ENCODE assay signal across 7 cellular contexts in the genomic region with DNA sequence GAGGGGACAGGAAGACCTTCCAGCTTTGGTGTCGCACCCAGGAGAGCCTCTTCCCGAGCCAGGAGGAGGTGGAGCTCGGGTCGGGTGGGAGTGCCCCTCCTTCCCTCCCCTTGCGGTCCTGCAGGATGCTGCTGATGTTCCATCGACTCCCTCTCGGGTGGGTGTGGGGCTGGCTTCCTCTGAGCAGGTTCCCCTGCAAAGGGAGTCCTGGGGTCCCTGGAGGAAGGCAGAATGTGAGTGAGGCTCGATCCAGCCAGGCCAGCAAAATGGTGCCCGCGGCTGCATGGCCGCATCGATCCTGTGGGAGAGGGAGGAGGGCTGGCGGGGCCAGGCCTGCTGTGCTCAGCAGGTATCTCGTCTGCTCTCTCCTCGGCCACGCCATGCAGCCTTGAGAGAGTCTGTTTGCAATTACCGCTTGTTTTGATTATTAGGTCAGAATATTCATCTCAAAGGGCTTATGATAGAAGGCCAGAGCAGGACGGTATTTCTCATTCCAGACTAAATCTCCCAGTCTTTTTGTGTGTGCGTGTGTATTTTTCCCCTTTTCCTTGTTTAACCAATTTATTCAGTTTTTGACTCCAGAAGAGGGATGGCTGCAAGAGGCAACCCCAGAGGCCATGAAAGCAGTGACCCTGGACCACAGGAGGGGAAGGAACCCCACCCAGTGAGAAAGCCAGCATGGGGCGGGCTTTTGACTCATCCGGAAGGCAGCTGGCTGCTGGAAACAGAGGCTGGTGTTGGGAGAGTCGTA.
DNase-seq lines count a peak whose midpoint lies in the region; ATAC-seq and TF ChIP-seq lines count a peak whose summit lies in the region.

No MANE protein-coding gene starts in this region.

- DNase-seq in HS-27A (ENCODE audit: low read depth) (peak; percentile 42), astrocyte of the cerebellum (ENCODE audit: low read depth) (peak; percentile 85), iPS-NIHi7 (ENCODE audit: extremely low spot score) (peak; percentile 54), upper lobe of right lung (peak; percentile 54), HuH-7 (ENCODE audit: low spot score) (no peak), HuH-7.5 (ENCODE audit: low spot score) (no peak)

- H3K9me3 ChIP-seq in upper lobe of right lung = no peaks in the 10 kb centered on the region

- H3K4me3 ChIP-seq in astrocyte of the cerebellum (ENCODE audit: low read depth, low read length) (no peak overlapping the region), upper lobe of right lung (no peak overlapping the region)

- peaks cover 19% of the 10 kb centered on the region for H3K4me1 ChIP-seq in upper lobe of right lung

- in situ Hi-C loops in astrocyte of the cerebellum (cut with HindIII; ENCODE audit: low sequenced_read_pairs) = no loop called here

- intact Hi-C loops in upper lobe of right lung (cut with DNase I) = no loop called here

- H3K36me3 ChIP-seq in upper lobe of right lung = no peaks in the 10 kb centered on the region

- ATAC-seq in upper lobe of right lung (peak; percentile 3), GM19395 (IDR thresholded peaks at IDR 0.05; ENCODE audit: unreplicated experiment) (no peak)

- no peak overlapping the region for H3K27ac ChIP-seq in upper lobe of right lung

- no peaks in the 10 kb centered on the region for H3K27me3 ChIP-seq in upper lobe of right lung

- TF ChIP-seq CTCF in astrocyte of the cerebellum (IDR thresholded peaks at IDR 0.05; ENCODE audit: low read depth, low read length, missing control alignments) (no peak), upper lobe of right lung (IDR thresholded peaks at IDR 0.05) (no peak)

Comparison
In these comparisons a context has a peak if more than half of its experiments do, and no peak if none do; other contexts are left out.
1. DNase-seq: peak in HS-27A (single experiment), astrocyte of the cerebellum (single experiment), iPS-NIHi7 (single experiment) and upper lobe of right lung (single experiment); none in HuH-7 (single experiment) and HuH-7.5 (single experiment).